Comparison of ENCODE assay signal across 10 cellular contexts in genomic region chr12:109773384-109774011, GRCh38. TPM values are rescaled to one million over a fixed set of nuclear protein-coding genes. Genes with fewer than 3 reads are reported as not detected.
A peak's percentile ranks its signal among the peaks of the same experiment; 100 is the strongest.
DNase-seq lines count a peak whose midpoint lies in the region; ATAC-seq and TF ChIP-seq lines count a peak whose summit lies in the region.
"Had no signal": no experiment of that assay in that cellular context is flagged by ENCODE, and none has a peak within 500 bp of the region (broad histone marks: within the 10 kb centered on the region; RNA-seq: fewer than 3 reads in every experiment).

No MANE protein-coding gene starts in this region.

- no peaks in the 10 kb centered on the region for H4K20me1 ChIP-seq in IMR-90 (ENCODE audit: insufficient read depth, low read length)

- intact Hi-C loops in IMR-90 (cut with micrococcal nuclease) = loop anchor here (5.0 kb wide), 1 partner anchor 56 kb away; no protein-coding TSS in a partner anchor
- intact Hi-C loops in gastrocnemius medialis (cut with DNase I; ENCODE audit: low total_unique reads) = loop anchor here (1.0 to 10.0 kb wide), 2 partner anchors 59 to 349 kb away; no protein-coding TSS in a partner anchor

- H2AFZ ChIP-seq in IMR-90 (replicated peaks; ENCODE audit: low read length, poor library complexity) = peak overlapping the region; percentile 46

- H3K4me1 ChIP-seq in IMR-90 (ENCODE audit: control insufficient read depth, insufficient read depth, low read length) (no peaks in the 10 kb centered on the region), gastrocnemius medialis (peaks cover 7 to 12% of the 10 kb centered on the region in 2 donors)

- no peak overlapping the region for H3K23ac ChIP-seq in IMR-90 (ENCODE audit: low read depth, low read length)

- H3K4me1 Mint-ChIP-seq in endothelial cell (ENCODE audit: unreplicated experiment) = peaks cover 19% of the 10 kb centered on the region

- no peaks in the 10 kb centered on the region for H3K79me1 ChIP-seq in IMR-90 (ENCODE audit: low read depth in 1 of 2, low read length in 2 of 2)

- peaks cover 3% of the 10 kb centered on the region; the same call in 1 of the 2 replicates for H3K27me3 ChIP-seq in IMR-90 (ENCODE audit: control insufficient read depth, insufficient read depth, low read length)
- no peaks in the 10 kb centered on the region for H3K27me3 ChIP-seq in gastrocnemius medialis

- no peak overlapping the region for H3K18ac ChIP-seq in IMR-90 (ENCODE audit: low read depth, low read length)

- no peak overlapping the region for H3K27ac Mint-ChIP-seq in endothelial cell (ENCODE audit: unreplicated experiment)

- H3K36me3 Mint-ChIP-seq in endothelial cell (ENCODE audit: low read depth, unreplicated experiment) = no peaks in the 10 kb centered on the region

- no peak overlapping the region for H3K27ac ChIP-seq in IMR-90 (ENCODE audit: insufficient read depth, low read length)
- H3K27ac ChIP-seq in RWPE1 = no peak overlapping the region
- H3K27ac ChIP-seq in gastrocnemius medialis = peak overlapping the region; percentile 16 to 49 (median 38)
- H3K27ac ChIP-seq: SK-N-MC had no signal

- H2AK9ac ChIP-seq in IMR-90 (replicated peaks; ENCODE audit: low read depth, low read length, poor library complexity) = no peak overlapping the region

- no peak overlapping the region for H2BK120ac ChIP-seq in IMR-90 (ENCODE audit: low read depth, low read length)

- no peak overlapping the region for H4K91ac ChIP-seq in IMR-90 (ENCODE audit: insufficient read depth, low read depth, low read length)

- no peak overlapping the region for H4K5ac ChIP-seq in IMR-90 (ENCODE audit: low read depth, low read length)

- H3K36me3 ChIP-seq in IMR-90 (ENCODE audit: control insufficient read depth, insufficient read depth, low read length) (no peaks in the 10 kb centered on the region), gastrocnemius medialis (no peaks in the 10 kb centered on the region)

- no peaks in the 10 kb centered on the region for H3K9me3 ChIP-seq in IMR-90 (ENCODE audit: control insufficient read depth, insufficient read depth, low read length)
- H3K9me3 ChIP-seq in gastrocnemius medialis = no peaks in the 10 kb centered on the region

- CTCF ChIA-PET in IMR-90 (lab: Yijun Ruan, JAX) (interaction anchor here (1.2 kb wide), 1 partner anchor 176 kb away, joined by 4 read pairs; no protein-coding TSS in a partner anchor), RWPE1 (lab: Yijun Ruan, JAX) (interaction anchor here (0.7 to 1.0 kb wide), 2 partner anchors 175 to 346 kb away, joined by 3 to 4 read pairs; no protein-coding TSS in a partner anchor)

- H2BK15ac ChIP-seq in IMR-90 (ENCODE audit: low read depth, low read length) = no peak overlapping the region

- POLR2A ChIA-PET in IMR-90 (lab: Charles Lee; ENCODE audit: unreplicated experiment) (no interaction called here), RWPE1 (lab: Yijun Ruan, JAX; ENCODE audit: low non-redundant PET) (no interaction called here)

- BruUV-seq in IMR-90 (replicated peaks; lab: Mats Ljungman, UMichigan) = no TSS peak

- TF ChIP-seq CTCF in IMR-90 (conservative IDR thresholded peaks at IDR 0.05; ENCODE audit: low read depth, low read length) (no peak), RWPE1 (conservative IDR thresholded peaks at IDR 0.05; ENCODE audit: low read depth) (no peak), gastrocnemius medialis (IDR thresholded peaks at IDR 0.05 in 4 of 5, conservative IDR thresholded peaks at IDR 0.05 in 1 of 5) (no peak), endothelial cell (IDR thresholded peaks at IDR 0.05; ENCODE audit: unreplicated experiment) (no peak)

- H2AK5ac ChIP-seq in IMR-90 (ENCODE audit: low read depth, low read length) = no peak overlapping the region

- no peak overlapping the region for H3K4me2 ChIP-seq in IMR-90 (ENCODE audit: low read depth, low read length)

- in situ Hi-C loops in IMR-90 (cut with MboI; ENCODE audit: low sequenced_read_pairs) = loop anchor here (5.0 to 10.0 kb wide), 3 partner anchors 181 to 349 kb away; no protein-coding TSS in a partner anchor
- in situ Hi-C loops in gastrocnemius medialis (cut with MboI; ENCODE audit: low sequenced_read_pairs in 4 of 4) = loop anchor here (5.0 to 10.0 kb wide), 2 partner anchors 171 to 249 kb away; no protein-coding TSS in a partner anchor

- H3K4ac ChIP-seq in IMR-90 (ENCODE audit: low read depth, low read length) = no peak overlapping the region

- no peaks in the 10 kb centered on the region for H3K9me3 Mint-ChIP-seq in endothelial cell (ENCODE audit: unreplicated experiment)

- peaks cover 11% of the 10 kb centered on the region for H3K27me3 Mint-ChIP-seq in endothelial cell (ENCODE audit: unreplicated experiment)

- H3K9me1 ChIP-seq in IMR-90 (ENCODE audit: insufficient read depth, low read length) = no peaks in the 10 kb centered on the region

- H2BK20ac ChIP-seq in IMR-90 (ENCODE audit: low read depth, low read length) = no peak overlapping the region

- no peak overlapping the region for H3K14ac ChIP-seq in IMR-90 (replicated peaks; ENCODE audit: low read depth, low read length)

- no peak overlapping the region for H3K9ac ChIP-seq in IMR-90 (ENCODE audit: low read depth, low read length)

- no peak overlapping the region for H3K4me3 Mint-ChIP-seq in endothelial cell (ENCODE audit: unreplicated experiment)

- no peak overlapping the region for H3K56ac ChIP-seq in IMR-90 (ENCODE audit: extremely low read depth, insufficient read depth, low read length)

- no peak overlapping the region for H4K8ac ChIP-seq in IMR-90 (ENCODE audit: low read depth in 2 of 2, low read length in 2 of 2)

- no peak for DNase-seq in IMR-90
- peak; percentile 65 for DNase-seq in RWPE1 (ENCODE audit: low spot score)
- DNase-seq in globus pallidus (ENCODE audit: low spot score) = peak; percentile 63
- DNase-seq in gastrocnemius medialis = peak; percentile 22 to 26
- DNase-seq in iPS-NIHi7 (ENCODE audit: extremely low spot score) = no peak
- DNase-seq in endothelial cell (ENCODE audit: low spot score) = no peak
- no peak for DNase-seq in stimulated activated CD4-positive, alpha-beta T cell treated with anti-CD3 and anti-CD28 coated beads, Interleukin-15, amount 100 ng/mL, for 24 hours
- DNase-seq: effector CD8-positive, alpha-beta T cell; NCI-H1105 treated with DMSO at 0.1 percent for 48 hours had no signal

- ATAC-seq in IMR-90 (ENCODE audit: low read depth) (no peak), gastrocnemius medialis (peak; percentile 59 to 72)

- no peak overlapping the region for H2BK5ac ChIP-seq in IMR-90 (ENCODE audit: low read depth, low read length, poor library complexity, severe bottlenecking)

- H3K4me3 ChIP-seq in IMR-90 (ENCODE audit: insufficient read depth, low read depth, low read length) (no peak overlapping the region), gastrocnemius medialis (peak overlapping the region; percentile 12 to 42 (median 34))
- H3K4me3 ChIP-seq: SK-N-MC had no signal

- 38% methylated on average over 5 of the region's 21 CpGs; no CpG with 5 or more reads in 1 of the 2 experiments for WGBS in IMR-90 (ENCODE audit: extremely low coverage in 2 of 2, insufficient read length in 1 of 2), 2 experiments

- TF ChIP-seq POLR2A in IMR-90 (IDR thresholded peaks at IDR 0.05; ENCODE audit: low read depth, low read length) (no peak), gastrocnemius medialis (IDR thresholded peaks at IDR 0.05) (no peak)

- dilution Hi-C loops in IMR-90 (cut with HindIII; ENCODE audit: low sequenced_read_pairs, unreplicated experiment) = no loop called here

- no peak for TF ChIP-seq RAD21 in IMR-90 (IDR thresholded peaks at IDR 0.05; ENCODE audit: low read length)

TF ChIP-seq in IMR-90, 13 proteins besides CTCF, POLR2A, EP300 and RAD21:
- TF ChIP-seq USF2 (IDR thresholded peaks at IDR 0.05; ENCODE audit: low read depth, low read length) (no peak), MAFK (IDR thresholded peaks at IDR 0.05; ENCODE audit: low read depth, low read length) (no peak), FOS (IDR thresholded peaks at IDR 0.05; ENCODE audit: low read depth, low read length) (no peak)

RNA-seq across cellular contexts. Expression of gene TRPV4, which starts 59.7 kb away (rescaled TPM):
- total RNA-seq in IMR-90 (2012; rRNA removed) = 1.1 TPM in 2 replicates
- polyA plus RNA-seq in IMR-90 (2012; rRNA removed) = 6.1 and 6.6 TPM in 2 replicates
- 4.6 and 7.1 TPM in 2 replicates for polyA plus RNA-seq in IMR-90 (2012; cell fraction: cytosol; rRNA removed)
- polyA plus RNA-seq in IMR-90 (2012; cell fraction: nucleus; rRNA removed; ENCODE audit: low replicate concordance) = 10.1 and 18.5 TPM in 2 replicates
- not detected for total RNA-seq in gastrocnemius medialis
- 7.0 TPM for total RNA-seq in endothelial cell (ENCODE audit: unreplicated experiment)

RNA-seq across cellular contexts. Expression of gene FAM222A, which starts 59.9 kb away (rescaled TPM):
- total RNA-seq in IMR-90 (2012; rRNA removed) (under 0.01 TPM in 2 replicates), gastrocnemius medialis (10 to 100 TPM in 2 of 4 donors, 1 to 10 TPM in 2; 7.0 to 24.3 (median 13.5) TPM), endothelial cell (ENCODE audit: unreplicated experiment) (14.2 TPM)
- polyA plus RNA-seq in IMR-90 (2012; rRNA removed) = 0.32 and 0.43 TPM in 2 replicates
- 0.30 and 0.31 TPM in 2 replicates for polyA plus RNA-seq in IMR-90 (2012; cell fraction: cytosol; rRNA removed)
- 0.08 and 0.27 TPM in 2 replicates for polyA plus RNA-seq in IMR-90 (2012; cell fraction: nucleus; rRNA removed; ENCODE audit: low replicate concordance)

Comparison
In these comparisons a context has a peak if more than half of its experiments do, and no peak if none do; other contexts are left out.
1. DNase-seq: peak in RWPE1 (single experiment), globus pallidus (single experiment) and gastrocnemius medialis (2 of 2); none in IMR-90 (single experiment), iPS-NIHi7 (single experiment), endothelial cell (single experiment) and stimulated activated CD4-positive, alpha-beta T cell treated with anti-CD3 and anti-CD28 coated beads, Interleukin-15, amount 100 ng/mL, for 24 hours (single experiment).
2. H3K27ac ChIP-seq: peak in gastrocnemius medialis (4 of 4); none in IMR-90 (single experiment) and RWPE1 (single experiment).